21 cellular contexts compared by ENCODE assay signal in genomic region chr3:46667657-46668056, GRCh38. TPM values are rescaled to one million over a fixed set of nuclear protein-coding genes. Genes with fewer than 3 reads are reported as not detected.
DNase-seq lines count a peak whose midpoint lies in the region; ATAC-seq and TF ChIP-seq lines count a peak whose summit lies in the region.
"Had no signal": no experiment of that assay in that cellular context is flagged by ENCODE, and none has a peak within 500 bp of the region (broad histone marks: within the 10 kb centered on the region; RNA-seq: fewer than 3 reads in every experiment).

No MANE protein-coding gene starts in this region.

- TF ChIP-seq CTCF in coronary artery (IDR thresholded peaks at IDR 0.05) (no peak), sigmoid colon (IDR thresholded peaks at IDR 0.05) (no peak), foreskin keratinocyte (conservative IDR thresholded peaks at IDR 0.05) (no peak)

- H3K27ac ChIP-seq in coronary artery, result no peak overlapping the region
- H3K27ac ChIP-seq in sigmoid colon, result no peak overlapping the region
- H3K27ac ChIP-seq in foreskin keratinocyte, result no peak overlapping the region
- H3K27ac ChIP-seq: esophagus squamous epithelium, SJSA1, tibial nerve had no signal

- H3K9me3 ChIP-seq in sigmoid colon, result no peaks in the 10 kb centered on the region
- H3K9me3 ChIP-seq: esophagus squamous epithelium, SJSA1, tibial nerve had no signal

- no peak overlapping the region for H3K27ac Mint-ChIP-seq in activated CD4-positive, alpha-beta T cell treated with anti-CD3 and anti-CD28 coated beads, Interleukin-2, amount 10 ng/mL, durations not matched to agents 7 days and 5 days
- H3K27ac Mint-ChIP-seq: activated T-helper 1 cell treated with anti-CD3 and anti-CD28 coated beads, Interleukin-12 subunit alpha, Interleukin-12 subunit beta, Interleukin-2, Interleukin-4 antibody, amounts not matched to agents 30 ng/mL and 10 ng/mL and 1 ng/mL, durations not matched to agents 14 hours and 24 hours and 36 hours had no signal

- no peaks in the 10 kb centered on the region for H3K27me3 ChIP-seq in sigmoid colon
- no peaks in the 10 kb centered on the region for H3K27me3 ChIP-seq in foreskin keratinocyte
- H3K27me3 ChIP-seq: esophagus squamous epithelium, SJSA1, tibial nerve had no signal

- H3K9me3 Mint-ChIP-seq in activated CD4-positive, alpha-beta T cell treated with anti-CD3 and anti-CD28 coated beads, Interleukin-2, amount 10 ng/mL, durations not matched to agents 7 days and 5 days, result no peaks in the 10 kb centered on the region
- H3K9me3 Mint-ChIP-seq: activated CD4-positive, alpha-beta T cell treated with anti-CD3 and anti-CD28 coated beads, Interleukin-2, amount 10 ng/mL, durations not matched to agents 24 days and 14 days; activated T-helper 1 cell treated with anti-CD3 and anti-CD28 coated beads, Interleukin-12 subunit alpha, Interleukin-12 subunit beta, Interleukin-2, Interleukin-4 antibody, amounts not matched to agents 30 ng/mL and 10 ng/mL and 1 ng/mL, durations not matched to agents 14 hours and 24 hours and 36 hours had no signal

- no peaks in the 10 kb centered on the region for H3K36me3 Mint-ChIP-seq in activated CD4-positive, alpha-beta T cell treated with anti-CD3 and anti-CD28 coated beads, Interleukin-2, amount 10 ng/mL, durations not matched to agents 7 days and 5 days (ENCODE audit: low read depth)

- no peak for TF ChIP-seq EP300 in sigmoid colon (IDR thresholded peaks at IDR 0.05)

- CTCF ChIA-PET in activated CD4-positive, alpha-beta T cell treated with anti-CD3 and anti-CD28 coated beads, Interleukin-2, amount 10 ng/mL, durations not matched to agents 7 days and 5 days (lab: Charles Lee), result no interaction called here

- no peaks in the 10 kb centered on the region for H3K36me3 ChIP-seq in sigmoid colon
- H3K36me3 ChIP-seq: SJSA1, tibial nerve had no signal

- no peak for ATAC-seq in foreskin keratinocyte

- DNase-seq in activated CD4-positive, alpha-beta T cell treated with anti-CD3 and anti-CD28 coated beads for 48 hours, result peak; percentile 2
- no peak for DNase-seq in activated CD4-positive, alpha-beta T cell treated with anti-CD3 and anti-CD28 coated beads, Interleukin-2, amount 10 ng/mL, durations not matched to agents 7 days and 5 days
- peak; percentile 58 for DNase-seq in coronary artery (ENCODE audit: low spot score)
- DNase-seq in sigmoid colon, result peak; percentile 33
- DNase-seq in HCEC 1CT, result no peak
- no peak for DNase-seq in foreskin keratinocyte
- DNase-seq: activated CD4-positive, alpha-beta T cell treated with anti-CD3 and anti-CD28 coated beads, Interleukin-2, amount 10 ng/mL, durations not matched to agents 24 days and 14 days; C1 segment of cervical spinal cord; DMS 273 treated with DMSO at 0.1 percent for 48 hours; esophagus squamous epithelium; GF-D8; Karpas-422; NCI-H1105 treated with DMSO at 0.1 percent for 48 hours; NCI-H526 treated with DMSO at 0.1 percent for 48 hours; small intestine had no signal

- peaks cover 0 to 25% (median 11%) of the 10 kb centered on the region in 4 donors for H3K4me1 ChIP-seq in sigmoid colon
- no peaks in the 10 kb centered on the region for H3K4me1 ChIP-seq in foreskin keratinocyte

- no peaks in the 10 kb centered on the region for H3K27me3 Mint-ChIP-seq in activated CD4-positive, alpha-beta T cell treated with anti-CD3 and anti-CD28 coated beads, Interleukin-2, amount 10 ng/mL, durations not matched to agents 7 days and 5 days
- H3K27me3 Mint-ChIP-seq: activated CD4-positive, alpha-beta T cell treated with anti-CD3 and anti-CD28 coated beads, Interleukin-2, amount 10 ng/mL, durations not matched to agents 24 days and 14 days had no signal

- intact Hi-C loops in sigmoid colon (cut with DNase I), result no loop called here

- H3K4me3 Mint-ChIP-seq in activated CD4-positive, alpha-beta T cell treated with anti-CD3 and anti-CD28 coated beads, Interleukin-2, amount 10 ng/mL, durations not matched to agents 7 days and 5 days, result no peak overlapping the region
- H3K4me3 Mint-ChIP-seq: activated CD4-positive, alpha-beta T cell treated with anti-CD3 and anti-CD28 coated beads, Interleukin-2, amount 10 ng/mL, durations not matched to agents 24 days and 14 days; activated T-helper 1 cell treated with anti-CD3 and anti-CD28 coated beads, Interleukin-12 subunit alpha, Interleukin-12 subunit beta, Interleukin-2, Interleukin-4 antibody, amounts not matched to agents 30 ng/mL and 10 ng/mL and 1 ng/mL, durations not matched to agents 14 hours and 24 hours and 36 hours had no signal

- TF ChIP-seq POLR2A in sigmoid colon (IDR thresholded peaks at IDR 0.05), result no peak

- POLR2A ChIA-PET in activated CD4-positive, alpha-beta T cell treated with anti-CD3 and anti-CD28 coated beads, Interleukin-2, amount 10 ng/mL, durations not matched to agents 7 days and 5 days (lab: Charles Lee), result no interaction called here

- no peak overlapping the region for H3K4me3 ChIP-seq in coronary artery
- H3K4me3 ChIP-seq in sigmoid colon, result no peak overlapping the region
- H3K4me3 ChIP-seq: esophagus squamous epithelium, SJSA1, tibial nerve had no signal

- no peaks in the 10 kb centered on the region for H3K4me1 Mint-ChIP-seq in activated CD4-positive, alpha-beta T cell treated with anti-CD3 and anti-CD28 coated beads, Interleukin-2, amount 10 ng/mL, durations not matched to agents 7 days and 5 days
- H3K4me1 Mint-ChIP-seq: activated CD4-positive, alpha-beta T cell treated with anti-CD3 and anti-CD28 coated beads, Interleukin-2, amount 10 ng/mL, durations not matched to agents 24 days and 14 days had no signal

- WGBS in sigmoid colon, 2 donors, result 85 to 91% methylated on average over 9 of the region's 9 CpGs

RNA-seq across cellular contexts. Expression of gene ALS2CL, which starts 25.8 kb away (rescaled TPM):
- total RNA-seq in activated CD4-positive, alpha-beta T cell treated with anti-CD3 and anti-CD28 coated beads, Interleukin-2, amount 10 ng/mL, durations not matched to agents 7 days and 5 days, result 10 to 100 TPM; 15.5 to 16.6 TPM
- total RNA-seq in sigmoid colon, result 10 to 100 TPM in 1 of 4 donors, 1 to 10 TPM in 3; 3.9 to 10.5 (median 4.3) TPM
- 10 to 100 TPM in 1 of 3 donors, 1 to 10 TPM in 2; 5.4 to 35.0 (median 6.0) TPM for polyA plus RNA-seq in sigmoid colon
- total RNA-seq in foreskin keratinocyte, result 32.3 and 39.6 TPM in 2 replicates
- 27.4 and 33.2 TPM in 2 replicates for polyA plus RNA-seq in foreskin keratinocyte

RNA-seq across cellular contexts. Expression of gene TMIE, which starts 33.5 kb away (rescaled TPM):
- total RNA-seq in activated CD4-positive, alpha-beta T cell treated with anti-CD3 and anti-CD28 coated beads, Interleukin-2, amount 10 ng/mL, durations not matched to agents 7 days and 5 days, result 1 to 10 TPM; 1.2 to 1.6 TPM
- 1 to 10 TPM in 2 of 4 donors, under 1 TPM in 1, not detected in 1; 0.81 to 1.8 (median 1.8) TPM for total RNA-seq in sigmoid colon
- under 1 TPM in 1 of 3 donors, not detected in 2; 0.63 TPM for polyA plus RNA-seq in sigmoid colon
- not detected in 2 replicates for total RNA-seq in foreskin keratinocyte
- 0.06 TPM in 1 of 2 replicates, not detected in the other for polyA plus RNA-seq in foreskin keratinocyte
- total RNA-seq: A172; activated CD4-positive, alpha-beta T cell treated with anti-CD3 and anti-CD28 coated beads, Interleukin-2, amount 10 ng/mL, durations not matched to agents 24 days and 14 days; activated T-helper 1 cell treated with anti-CD3 and anti-CD28 coated beads, Interleukin-12 subunit alpha, Interleukin-12 subunit beta, Interleukin-2, Interleukin-4 antibody, amounts not matched to agents 30 ng/mL and 10 ng/mL and 1 ng/mL, durations not matched to agents 14 hours and 24 hours and 36 hours; H4; osteocyte; SJSA1 had no signal

RNA-seq across cellular contexts. Expression of gene PRSS50, which starts 50.0 kb away (rescaled TPM):
- total RNA-seq in activated CD4-positive, alpha-beta T cell treated with anti-CD3 and anti-CD28 coated beads, Interleukin-2, amount 10 ng/mL, durations not matched to agents 7 days and 5 days, result not detected
- total RNA-seq in sigmoid colon (1 to 10 TPM in 1 of 4 donors, under 1 TPM in 2, not detected in 1; 0.16 to 1.1 (median 0.81) TPM), foreskin keratinocyte (not detected in 2 replicates)
- polyA plus RNA-seq in sigmoid colon (under 1 TPM in 1 of 3 donors, not detected in 2; 0.03 TPM), foreskin keratinocyte (not detected in 2 replicates)
- total RNA-seq: A172; activated CD4-positive, alpha-beta T cell treated with anti-CD3 and anti-CD28 coated beads, Interleukin-2, amount 10 ng/mL, durations not matched to agents 24 days and 14 days; activated T-helper 1 cell treated with anti-CD3 and anti-CD28 coated beads, Interleukin-12 subunit alpha, Interleukin-12 subunit beta, Interleukin-2, Interleukin-4 antibody, amounts not matched to agents 30 ng/mL and 10 ng/mL and 1 ng/mL, durations not matched to agents 14 hours and 24 hours and 36 hours; H4; osteocyte; SJSA1 had no signal

RNA-seq across cellular contexts. Expression of gene FAM240A, which starts 55.3 kb away (rescaled TPM):
- total RNA-seq in activated CD4-positive, alpha-beta T cell treated with anti-CD3 and anti-CD28 coated beads, Interleukin-2, amount 10 ng/mL, durations not matched to agents 7 days and 5 days, result not detected
- not detected for total RNA-seq in sigmoid colon
- not detected for polyA plus RNA-seq in sigmoid colon
- not detected in 2 replicates for total RNA-seq in foreskin keratinocyte
- polyA plus RNA-seq in foreskin keratinocyte, result not detected in 2 replicates
- total RNA-seq: A172; activated CD4-positive, alpha-beta T cell treated with anti-CD3 and anti-CD28 coated beads, Interleukin-2, amount 10 ng/mL, durations not matched to agents 24 days and 14 days; activated T-helper 1 cell treated with anti-CD3 and anti-CD28 coated beads, Interleukin-12 subunit alpha, Interleukin-12 subunit beta, Interleukin-2, Interleukin-4 antibody, amounts not matched to agents 30 ng/mL and 10 ng/mL and 1 ng/mL, durations not matched to agents 14 hours and 24 hours and 36 hours; H4; osteocyte; SJSA1 had no signal
- polyA plus RNA-seq: small intestine had no signal

Comparison
In these comparisons a context has a peak if more than half of its experiments do, and no peak if none do; other contexts are left out.
1. DNase-seq: peak in activated CD4-positive, alpha-beta T cell treated with anti-CD3 and anti-CD28 coated beads for 48 hours (single experiment), coronary artery (single experiment) and sigmoid colon (single experiment); none in activated CD4-positive, alpha-beta T cell treated with anti-CD3 and anti-CD28 coated beads, Interleukin-2, amount 10 ng/mL, durations not matched to agents 7 days and 5 days (single experiment), HCEC 1CT (single experiment) and foreskin keratinocyte (0 of 2).